ENCODE assay signal across 14 cellular contexts in genomic region chr15:63985221-63986184, GRCh38.
DNase-seq lines count a peak whose midpoint lies in the region; ATAC-seq lines count a peak whose summit lies in the region.
"Had no signal": no experiment of that assay in that cellular context is flagged by ENCODE, and none has a peak within 500 bp of the region (broad histone marks: within the 10 kb centered on the region; RNA-seq: fewer than 3 reads in every experiment).

No MANE protein-coding gene starts in this region.

- H3K4me1 Mint-ChIP-seq in T-helper 17 cell = no peaks in the 10 kb centered on the region

- H3K27me3 Mint-ChIP-seq in T-helper 17 cell = no peaks in the 10 kb centered on the region

- no peak for ATAC-seq in T-helper 17 cell
- peak; percentile 87 to 91 for ATAC-seq in left cardiac atrium
- ATAC-seq in GM19452 (IDR thresholded peaks at IDR 0.05; ENCODE audit: unreplicated experiment) = no peak
- ATAC-seq in HG02642 (IDR thresholded peaks at IDR 0.05; ENCODE audit: poor library complexity, unreplicated experiment) = no peak
- ATAC-seq in esophagus mucosa = no peak
- ATAC-seq: natural killer cell had no signal

- no peak overlapping the region for H3K4me3 Mint-ChIP-seq in T-helper 17 cell
- H3K4me3 Mint-ChIP-seq: natural killer cell had no signal

- no peaks in the 10 kb centered on the region for H3K9me3 ChIP-seq in T-helper 17 cell (ENCODE audit: control insufficient read depth, low read length, poor library complexity, severe bottlenecking)

- no peaks in the 10 kb centered on the region for H3K36me3 Mint-ChIP-seq in T-helper 17 cell (ENCODE audit: low read depth)
- H3K36me3 Mint-ChIP-seq: natural killer cell had no signal

- H3K27ac Mint-ChIP-seq in T-helper 17 cell = peak overlapping the region; percentile 34
- H3K27ac Mint-ChIP-seq: natural killer cell had no signal

- intact Hi-C loops in left cardiac atrium (cut with DNase I) (loop anchor here in 1 of 2 donors (5.0 kb wide), 1 partner anchor 62 kb away; the partner anchor contains the start of gene DAPK2), posterior vena cava (cut with DNase I) (no loop called here)

- peak; percentile 59 for DNase-seq in AG20443 (ENCODE audit: low spot score)
- DNase-seq in T-helper 17 cell = no peak
- peak; percentile 88 for DNase-seq in left cardiac atrium
- DNase-seq in posterior vena cava (ENCODE audit: low spot score) = peak; percentile 90
- DNase-seq in NCI-H1436 (lab: John Stamatoyannopoulos, UW) = no peak
- DNase-seq: GOT3; Kasumi-1; natural killer cell; NCI-H345; stimulated activated CD4-positive, alpha-beta T cell treated with anti-CD3 and anti-CD28 coated beads, Interleukin-4, amount 100 ng/mL, for 4 hours; trophoblast cell had no signal

Comparison
In these comparisons a context has a peak if more than half of its experiments do, and no peak if none do; other contexts are left out.
1. DNase-seq: peak in AG20443 (single experiment), left cardiac atrium (single experiment) and posterior vena cava (single experiment); none in T-helper 17 cell (0 of 3) and NCI-H1436 (single experiment).
2. ATAC-seq: peak in left cardiac atrium (2 of 2); none in T-helper 17 cell (single experiment), GM19452 (single experiment), HG02642 (single experiment) and esophagus mucosa (single experiment).